1 cellular context compared by ENCODE assay signal in genomic region chr19:7515091-7515470, GRCh38.
TF ChIP-seq lines count a peak whose summit lies in the region.

No MANE protein-coding gene starts in this region.

TF ChIP-seq in liver, 16 proteins besides CTCF, POLR2A, EP300 and RAD21 (continued from another document):
- TF ChIP-seq ZBTB33 (IDR thresholded peaks at IDR 0.05) (no peak), FOXA2 (IDR thresholded peaks at IDR 0.05) (no peak), HNF4A (conservative IDR thresholded peaks at IDR 0.05) (no peak), TAF1 (conservative IDR thresholded peaks at IDR 0.05) (no peak), HNF4G (IDR thresholded peaks at IDR 0.05) (no peak), RXRA (IDR thresholded peaks at IDR 0.05) (no peak), JUND (IDR thresholded peaks at IDR 0.05) (no peak)
